ENCODE assay signal across 9 cellular contexts in the genomic region with DNA sequence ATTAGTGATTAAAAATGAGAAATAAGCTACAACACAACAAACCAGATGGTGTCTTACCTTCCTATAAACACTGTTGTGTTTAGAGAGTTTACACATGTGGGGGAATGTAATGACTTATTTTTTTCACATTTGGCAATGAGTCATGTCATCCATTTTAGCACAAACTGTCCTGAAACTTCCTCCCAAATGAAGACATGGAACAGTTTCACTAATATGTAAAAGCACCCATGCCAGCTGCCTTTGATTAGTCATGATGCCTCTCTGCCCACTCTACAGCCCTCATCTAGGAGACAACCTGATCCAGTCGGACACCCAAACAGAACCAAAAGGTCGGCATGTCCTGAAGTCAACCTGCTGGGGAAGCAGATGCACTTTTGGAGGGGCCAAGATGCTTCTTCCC.
"Had no signal": no experiment of that assay in that cellular context is flagged by ENCODE, and none has a peak within 500 bp of the region (broad histone marks: within the 10 kb centered on the region; RNA-seq: fewer than 3 reads in every experiment).

No MANE protein-coding gene starts in this region.

- H3K27ac ChIP-seq: gastroesophageal sphincter had no signal

- H3K9me3 ChIP-seq: gastroesophageal sphincter had no signal

- H3K4me3 ChIP-seq: gastroesophageal sphincter, tibial nerve had no signal

- DNase-seq: activated CD4-positive, alpha-beta T cell treated with anti-CD3 and anti-CD28 coated beads for 1 hour; activated CD4-positive, alpha-beta T cell treated with anti-CD3 and anti-CD28 coated beads, Interleukin-2, amount 50 U/mL, for 48 hours; activated CD8-positive, alpha-beta memory T cell treated with anti-CD3 and anti-CD28 coated beads, Interleukin-2, amount 10 ng/mL, durations not matched to agents 7 days and 5 days; activated effector memory CD4-positive, alpha-beta T cell treated with Interleukin-2 at 50 U/mL for 16 hours; activated T-cell treated with anti-CD3 and anti-CD28 coated beads, Interleukin-2, amount 50 U/mL, for 24 hours; amygdala; right cardiac atrium had no signal

- H3K27me3 ChIP-seq: gastroesophageal sphincter, tibial nerve had no signal

- H3K36me3 ChIP-seq: gastroesophageal sphincter, tibial nerve had no signal
